Comparison of ENCODE assay signal across 1 cellular context in the genomic region with DNA sequence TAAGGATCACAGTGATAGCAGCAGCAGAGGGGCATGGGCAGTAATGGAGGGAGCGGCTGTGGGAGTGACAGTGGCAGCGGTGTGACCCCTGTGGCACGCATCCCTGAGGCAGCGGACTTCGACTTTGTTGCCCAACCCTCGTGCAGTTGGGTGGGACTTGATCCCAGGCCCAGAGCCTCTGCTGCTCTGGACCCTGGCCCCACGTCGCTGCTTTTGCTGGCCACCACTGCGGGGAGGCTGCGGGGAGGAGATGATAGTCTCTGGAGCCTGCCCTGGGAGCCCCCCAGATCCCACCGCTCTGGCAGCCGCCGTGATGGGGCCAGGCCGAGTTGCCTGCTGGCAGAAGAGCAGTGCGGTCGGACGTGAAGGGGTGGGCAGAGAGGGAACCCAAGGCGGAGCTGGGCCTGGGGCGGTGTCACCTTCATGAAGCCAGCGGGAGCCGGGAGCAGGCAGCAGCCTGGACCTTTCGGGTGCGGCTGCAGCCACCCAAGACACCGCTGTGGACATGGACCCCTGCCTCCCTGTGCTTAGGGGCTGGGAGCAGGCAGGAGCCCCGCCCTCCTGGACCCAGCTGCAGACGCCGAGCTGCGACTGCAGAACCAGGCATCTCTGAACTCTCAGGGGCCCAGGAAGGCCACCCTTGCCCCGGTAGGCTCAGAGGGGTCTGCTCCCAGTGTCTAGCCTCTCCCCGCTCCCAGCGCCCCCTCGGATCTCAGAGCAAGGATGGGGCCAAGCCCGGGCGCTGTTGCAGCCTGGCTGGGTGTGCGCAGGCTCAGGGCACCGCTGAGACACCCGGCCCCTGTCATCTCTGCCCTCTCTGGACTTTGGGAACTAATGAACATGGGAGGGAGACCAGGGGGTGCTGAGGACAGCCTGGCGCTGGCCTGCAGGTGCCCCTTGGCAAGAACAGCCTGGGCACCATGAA.
TF ChIP-seq lines count a peak whose summit lies in the region.

No MANE protein-coding gene starts in this region.

TF ChIP-seq in GM23338, 12 proteins besides CTCF, POLR2A, EP300 and RAD21 (continued from another document):
- TF ChIP-seq, protein P1, sequence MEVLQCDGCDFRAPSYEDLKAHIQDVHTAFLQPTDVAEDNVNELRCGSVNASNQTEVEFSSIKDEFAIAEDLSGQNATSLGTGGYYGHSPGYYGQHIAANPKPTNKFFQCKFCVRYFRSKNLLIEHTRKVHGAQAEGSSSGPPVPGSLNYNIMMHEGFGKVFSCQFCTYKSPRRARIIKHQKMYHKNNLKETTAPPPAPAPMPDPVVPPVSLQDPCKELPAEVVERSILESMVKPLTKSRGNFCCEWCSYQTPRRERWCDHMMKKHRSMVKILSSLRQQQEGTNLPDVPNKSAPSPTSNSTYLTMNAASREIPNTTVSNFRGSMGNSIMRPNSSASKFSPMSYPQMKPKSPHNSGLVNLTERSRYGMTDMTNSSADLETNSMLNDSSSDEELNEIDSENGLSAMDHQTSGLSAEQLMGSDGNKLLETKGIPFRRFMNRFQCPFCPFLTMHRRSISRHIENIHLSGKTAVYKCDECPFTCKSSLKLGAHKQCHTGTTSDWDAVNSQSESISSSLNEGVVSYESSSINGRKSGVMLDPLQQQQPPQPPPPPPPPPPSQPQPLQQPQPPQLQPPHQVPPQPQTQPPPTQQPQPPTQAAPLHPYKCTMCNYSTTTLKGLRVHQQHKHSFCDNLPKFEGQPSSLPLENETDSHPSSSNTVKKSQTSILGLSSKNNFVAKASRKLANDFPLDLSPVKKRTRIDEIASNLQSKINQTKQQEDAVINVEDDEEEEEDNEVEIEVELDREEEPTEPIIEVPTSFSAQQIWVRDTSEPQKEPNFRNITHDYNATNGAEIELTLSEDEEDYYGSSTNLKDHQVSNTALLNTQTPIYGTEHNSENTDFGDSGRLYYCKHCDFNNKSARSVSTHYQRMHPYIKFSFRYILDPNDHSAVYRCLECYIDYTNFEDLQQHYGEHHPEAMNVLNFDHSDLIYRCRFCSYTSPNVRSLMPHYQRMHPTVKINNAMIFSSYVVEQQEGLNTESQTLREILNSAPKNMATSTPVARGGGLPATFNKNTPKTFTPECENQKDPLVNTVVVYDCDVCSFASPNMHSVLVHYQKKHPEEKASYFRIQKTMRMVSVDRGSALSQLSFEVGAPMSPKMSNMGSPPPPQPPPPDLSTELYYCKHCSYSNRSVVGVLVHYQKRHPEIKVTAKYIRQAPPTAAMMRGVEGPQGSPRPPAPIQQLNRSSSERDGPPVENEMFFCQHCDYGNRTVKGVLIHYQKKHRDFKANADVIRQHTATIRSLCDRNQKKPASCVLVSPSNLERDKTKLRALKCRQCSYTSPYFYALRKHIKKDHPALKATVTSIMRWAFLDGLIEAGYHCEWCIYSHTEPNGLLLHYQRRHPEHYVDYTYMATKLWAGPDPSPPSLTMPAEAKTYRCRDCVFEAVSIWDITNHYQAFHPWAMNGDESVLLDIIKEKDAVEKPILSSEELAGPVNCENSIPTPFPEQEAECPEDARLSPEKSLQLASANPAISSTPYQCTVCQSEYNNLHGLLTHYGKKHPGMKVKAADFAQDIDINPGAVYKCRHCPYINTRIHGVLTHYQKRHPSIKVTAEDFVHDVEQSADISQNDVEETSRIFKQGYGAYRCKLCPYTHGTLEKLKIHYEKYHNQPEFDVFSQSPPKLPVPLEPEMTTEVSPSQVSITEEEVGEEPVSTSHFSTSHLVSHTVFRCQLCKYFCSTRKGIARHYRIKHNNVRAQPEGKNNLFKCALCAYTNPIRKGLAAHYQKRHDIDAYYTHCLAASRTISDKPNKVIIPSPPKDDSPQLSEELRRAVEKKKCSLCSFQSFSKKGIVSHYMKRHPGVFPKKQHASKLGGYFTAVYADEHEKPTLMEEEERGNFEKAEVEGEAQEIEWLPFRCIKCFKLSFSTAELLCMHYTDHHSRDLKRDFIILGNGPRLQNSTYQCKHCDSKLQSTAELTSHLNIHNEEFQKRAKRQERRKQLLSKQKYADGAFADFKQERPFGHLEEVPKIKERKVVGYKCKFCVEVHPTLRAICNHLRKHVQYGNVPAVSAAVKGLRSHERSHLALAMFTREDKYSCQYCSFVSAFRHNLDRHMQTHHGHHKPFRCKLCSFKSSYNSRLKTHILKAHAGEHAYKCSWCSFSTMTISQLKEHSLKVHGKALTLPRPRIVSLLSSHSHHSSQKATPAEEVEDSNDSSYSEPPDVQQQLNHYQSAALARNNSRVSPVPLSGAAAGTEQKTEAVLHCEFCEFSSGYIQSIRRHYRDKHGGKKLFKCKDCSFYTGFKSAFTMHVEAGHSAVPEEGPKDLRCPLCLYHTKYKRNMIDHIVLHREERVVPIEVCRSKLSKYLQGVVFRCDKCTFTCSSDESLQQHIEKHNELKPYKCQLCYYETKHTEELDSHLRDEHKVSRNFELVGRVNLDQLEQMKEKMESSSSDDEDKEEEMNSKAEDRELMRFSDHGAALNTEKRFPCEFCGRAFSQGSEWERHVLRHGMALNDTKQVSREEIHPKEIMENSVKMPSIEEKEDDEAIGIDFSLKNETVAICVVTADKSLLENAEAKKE (CRISPR knock-in tag; IDR thresholded peaks at IDR 0.05): no peak
- no peak for TF ChIP-seq ZNF331 (CRISPR knock-in tag; IDR thresholded peaks at IDR 0.05; ENCODE audit: low read depth)
- TF ChIP-seq POLR2AphosphoS5 (IDR thresholded peaks at IDR 0.05; ENCODE audit: low read depth): no peak
- no peak for TF ChIP-seq CREB1 (CRISPR knock-in tag; IDR thresholded peaks at IDR 0.05; ENCODE audit: low read depth)
- TF ChIP-seq, protein P2, sequence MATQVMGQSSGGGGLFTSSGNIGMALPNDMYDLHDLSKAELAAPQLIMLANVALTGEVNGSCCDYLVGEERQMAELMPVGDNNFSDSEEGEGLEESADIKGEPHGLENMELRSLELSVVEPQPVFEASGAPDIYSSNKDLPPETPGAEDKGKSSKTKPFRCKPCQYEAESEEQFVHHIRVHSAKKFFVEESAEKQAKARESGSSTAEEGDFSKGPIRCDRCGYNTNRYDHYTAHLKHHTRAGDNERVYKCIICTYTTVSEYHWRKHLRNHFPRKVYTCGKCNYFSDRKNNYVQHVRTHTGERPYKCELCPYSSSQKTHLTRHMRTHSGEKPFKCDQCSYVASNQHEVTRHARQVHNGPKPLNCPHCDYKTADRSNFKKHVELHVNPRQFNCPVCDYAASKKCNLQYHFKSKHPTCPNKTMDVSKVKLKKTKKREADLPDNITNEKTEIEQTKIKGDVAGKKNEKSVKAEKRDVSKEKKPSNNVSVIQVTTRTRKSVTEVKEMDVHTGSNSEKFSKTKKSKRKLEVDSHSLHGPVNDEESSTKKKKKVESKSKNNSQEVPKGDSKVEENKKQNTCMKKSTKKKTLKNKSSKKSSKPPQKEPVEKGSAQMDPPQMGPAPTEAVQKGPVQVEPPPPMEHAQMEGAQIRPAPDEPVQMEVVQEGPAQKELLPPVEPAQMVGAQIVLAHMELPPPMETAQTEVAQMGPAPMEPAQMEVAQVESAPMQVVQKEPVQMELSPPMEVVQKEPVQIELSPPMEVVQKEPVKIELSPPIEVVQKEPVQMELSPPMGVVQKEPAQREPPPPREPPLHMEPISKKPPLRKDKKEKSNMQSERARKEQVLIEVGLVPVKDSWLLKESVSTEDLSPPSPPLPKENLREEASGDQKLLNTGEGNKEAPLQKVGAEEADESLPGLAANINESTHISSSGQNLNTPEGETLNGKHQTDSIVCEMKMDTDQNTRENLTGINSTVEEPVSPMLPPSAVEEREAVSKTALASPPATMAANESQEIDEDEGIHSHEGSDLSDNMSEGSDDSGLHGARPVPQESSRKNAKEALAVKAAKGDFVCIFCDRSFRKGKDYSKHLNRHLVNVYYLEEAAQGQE (IDR thresholded peaks at IDR 0.05; ENCODE audit: unreplicated experiment): no peak
